Comparison of ENCODE assay signal across 12 cellular contexts in genomic region chr3:169659096-169659521, GRCh38. TPM values are rescaled to one million over a fixed set of nuclear protein-coding genes. Genes with fewer than 3 reads are reported as not detected.
A peak's percentile ranks its signal among the peaks of the same experiment; 100 is the strongest.
DNase-seq lines count a peak whose midpoint lies in the region; ATAC-seq and TF ChIP-seq lines count a peak whose summit lies in the region.
"Had no signal": no experiment of that assay in that cellular context is flagged by ENCODE, and none has a peak within 500 bp of the region (broad histone marks: within the 10 kb centered on the region; RNA-seq: fewer than 3 reads in every experiment).

No MANE protein-coding gene starts in this region.

- no peaks in the 10 kb centered on the region for H3K9me3 Mint-ChIP-seq in activated naive CD4-positive, alpha-beta T cell treated with anti-CD3 and anti-CD28 coated beads, Interleukin-2, amount 50 U/mL, for 24 hours
- no peaks in the 10 kb centered on the region for H3K9me3 Mint-ChIP-seq in mesothelial cell of epicardium
- no peaks in the 10 kb centered on the region for H3K9me3 Mint-ChIP-seq in type B pancreatic cell
- H3K9me3 Mint-ChIP-seq: activated CD8-positive, alpha-beta T cell treated with anti-CD3 and anti-CD28 coated beads for 36 hours had no signal

- peaks cover 67% of the 10 kb centered on the region for H3K27me3 Mint-ChIP-seq in activated naive CD4-positive, alpha-beta T cell treated with anti-CD3 and anti-CD28 coated beads, Interleukin-2, amount 50 U/mL, for 24 hours
- H3K27me3 Mint-ChIP-seq in mesothelial cell of epicardium (ENCODE audit: low read depth) (peaks cover 71% of the 10 kb centered on the region), type B pancreatic cell (peaks cover 77% of the 10 kb centered on the region)

- H3K4me1 Mint-ChIP-seq in activated naive CD4-positive, alpha-beta T cell treated with anti-CD3 and anti-CD28 coated beads, Interleukin-2, amount 50 U/mL, for 24 hours: peaks cover 40% of the 10 kb centered on the region
- peaks cover 49% of the 10 kb centered on the region for H3K4me1 Mint-ChIP-seq in mesothelial cell of epicardium
- peaks cover 53% of the 10 kb centered on the region for H3K4me1 Mint-ChIP-seq in type B pancreatic cell (ENCODE audit: unreplicated experiment)

- no peak for TF ChIP-seq EP300 in esophagus muscularis mucosa (IDR thresholded peaks at IDR 0.05)

- peak overlapping the region in 3 of 4 donors; percentile 46 to 79 (median 52) for H3K27ac ChIP-seq in esophagus muscularis mucosa (replicated peaks in 1 of 4)
- no peak overlapping the region for H3K27ac ChIP-seq in substantia nigra (ENCODE audit: low read depth, low read length, poor library complexity, severe bottlenecking)
- H3K27ac ChIP-seq: suprapubic skin had no signal

- H3K9me3 ChIP-seq in esophagus muscularis mucosa: no peaks in the 10 kb centered on the region
- H3K9me3 ChIP-seq: suprapubic skin had no signal

- no peak for TF ChIP-seq POLR2A in esophagus muscularis mucosa (IDR thresholded peaks at IDR 0.05; ENCODE audit: low read depth)

- H3K4me3 ChIP-seq in esophagus muscularis mucosa: peak overlapping the region; percentile 22 to 48 (median 30)

- 37% methylated on average over 5 of the region's 5 CpGs for WGBS in esophagus muscularis mucosa

- TF ChIP-seq CTCF in esophagus muscularis mucosa (IDR thresholded peaks at IDR 0.05): no peak
- no peak for TF ChIP-seq CTCF in mesothelial cell of epicardium (IDR thresholded peaks at IDR 0.05; ENCODE audit: unreplicated experiment)
- no peak for TF ChIP-seq CTCF in type B pancreatic cell (conservative IDR thresholded peaks at IDR 0.05)

- H3K4me3 Mint-ChIP-seq in activated naive CD4-positive, alpha-beta T cell treated with anti-CD3 and anti-CD28 coated beads, Interleukin-2, amount 50 U/mL, for 24 hours: peak overlapping the region; percentile 11
- H3K4me3 Mint-ChIP-seq in mesothelial cell of epicardium (peak overlapping the region; percentile 58), type B pancreatic cell (peak overlapping the region; percentile 80)

- H3K36me3 ChIP-seq in esophagus muscularis mucosa: no peaks in the 10 kb centered on the region
- H3K36me3 ChIP-seq: suprapubic skin had no signal

- intact Hi-C loops in esophagus muscularis mucosa (cut with DNase I): no loop called here

- ATAC-seq in HG03175 (IDR thresholded peaks at IDR 0.05; ENCODE audit: unreplicated experiment): no peak

- no peak for DNase-seq in activated naive CD4-positive, alpha-beta T cell treated with anti-CD3 and anti-CD28 coated beads, Interleukin-2, amount 50 U/mL, for 16 hours
- DNase-seq in esophagus muscularis mucosa (ENCODE audit: extremely low spot score) (no peak), mesothelial cell of epicardium (ENCODE audit: low spot score in 2 of 2, unreplicated experiment in 2 of 2) (no peak), type B pancreatic cell (ENCODE audit: extremely low spot score, unreplicated experiment) (no peak), A172 (ENCODE audit: low spot score) (no peak), substantia nigra (lab: John Stamatoyannopoulos, UW) (no peak)
- DNase-seq: NCI-H187; stimulated activated CD4-positive, alpha-beta T cell treated with anti-CD3 and anti-CD28 coated beads, Interleukin-4, amount 100 ng/mL, for 4 hours had no signal

- peaks cover 0 to 65% (median 46%) of the 10 kb centered on the region in 4 donors for H3K27me3 ChIP-seq in esophagus muscularis mucosa

- H3K4me1 ChIP-seq in esophagus muscularis mucosa: peaks cover 47 to 60% (median 53%) of the 10 kb centered on the region in 4 donors

- H3K27ac Mint-ChIP-seq in activated naive CD4-positive, alpha-beta T cell treated with anti-CD3 and anti-CD28 coated beads, Interleukin-2, amount 50 U/mL, for 24 hours: no peak overlapping the region
- H3K27ac Mint-ChIP-seq in mesothelial cell of epicardium (peak overlapping the region; percentile 47), type B pancreatic cell (peak overlapping the region; percentile 67)
- H3K27ac Mint-ChIP-seq: activated CD8-positive, alpha-beta T cell treated with anti-CD3 and anti-CD28 coated beads for 36 hours had no signal

- H3K36me3 Mint-ChIP-seq in activated naive CD4-positive, alpha-beta T cell treated with anti-CD3 and anti-CD28 coated beads, Interleukin-2, amount 50 U/mL, for 24 hours: no peaks in the 10 kb centered on the region
- H3K36me3 Mint-ChIP-seq in mesothelial cell of epicardium: no peaks in the 10 kb centered on the region
- no peaks in the 10 kb centered on the region for H3K36me3 Mint-ChIP-seq in type B pancreatic cell

RNA-seq across cellular contexts. Expression of gene MECOM, which starts 4.4 kb away (rescaled TPM):
- total RNA-seq in esophagus muscularis mucosa (10 to 100 TPM; 11.7 to 19.1 (median 13.6) TPM), mesothelial cell of epicardium (29.2 to 32.8 TPM (median 30.2 TPM) in 3 replicates), type B pancreatic cell (ENCODE audit: low replicate concordance) (21.1 and 51.1 TPM in 2 replicates)
- total RNA-seq in A172 (2014; rRNA removed; shearing (Covaris generic)): 8.0 and 19.1 TPM in 2 replicates
- total RNA-seq: activated CD8-positive, alpha-beta T cell treated with anti-CD3 and anti-CD28 coated beads for 36 hours had no signal

Comparison
In these comparisons a context has a peak if more than half of its experiments do, and no peak if none do; other contexts are left out.
1. H3K4me3 Mint-ChIP-seq: peak in every context shown above with its lines; median percentile 80 in type B pancreatic cell; 58 in mesothelial cell of epicardium; 11 in activated naive CD4-positive, alpha-beta T cell treated with anti-CD3 and anti-CD28 coated beads, Interleukin-2, amount 50 U/mL, for 24 hours.